1 cellular context compared by ENCODE assay signal in the genomic region with DNA sequence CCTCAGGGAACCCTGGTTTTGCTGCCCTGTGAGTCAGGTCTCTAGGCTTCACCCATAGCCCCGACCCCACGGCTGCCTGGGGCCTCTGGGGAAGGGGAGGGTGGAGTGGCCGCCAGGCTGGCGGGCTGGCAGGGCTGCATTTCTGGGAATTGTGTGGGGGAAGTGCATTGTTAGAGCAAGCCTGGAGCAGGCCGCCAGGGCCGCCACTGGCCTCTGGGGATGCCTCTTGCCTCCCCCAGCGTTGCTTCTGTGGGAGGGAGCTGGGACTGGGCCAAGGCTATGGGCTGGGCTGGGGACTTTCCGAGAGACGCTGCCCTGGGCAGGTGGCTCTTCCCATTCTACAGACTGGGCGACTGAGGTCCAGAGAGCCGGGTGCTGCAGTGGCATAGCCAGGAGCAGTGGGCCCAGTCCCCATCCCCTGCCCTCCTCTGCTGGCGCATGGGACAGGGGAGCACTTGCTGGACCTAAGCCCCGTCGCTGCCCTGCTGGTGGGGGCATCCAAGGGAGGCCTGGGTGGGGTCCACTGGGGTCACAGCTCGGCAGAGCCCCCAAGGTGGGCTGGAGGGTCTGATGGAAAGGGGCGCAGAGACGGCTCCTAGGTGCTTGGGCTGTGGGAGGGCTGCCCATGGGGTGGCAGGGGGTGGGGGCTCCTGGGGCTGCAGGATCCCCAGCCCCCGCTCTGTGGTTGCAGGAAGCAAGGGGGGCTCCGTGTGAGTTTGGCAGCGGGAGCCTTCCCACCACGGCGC.
A peak's percentile ranks its signal among the peaks of the same experiment; 100 is the strongest.
TF ChIP-seq lines count a peak whose summit lies in the region.

No MANE protein-coding gene starts in this region.

TF ChIP-seq in HepG2, 621 proteins besides CTCF, POLR2A, EP300 and RAD21 (continued from another document and continues in another):
- TF ChIP-seq ZKSCAN1 (IDR thresholded peaks at IDR 0.05; ENCODE audit: low read length) (peak; percentile 13; the same call in 1 of the 2 replicates), ZNF598 (CRISPR knock-in tag; IDR thresholded peaks at IDR 0.05; ENCODE audit: borderline replicate concordance) (no peak), EED (CRISPR knock-in tag; IDR thresholded peaks at IDR 0.05) (no peak), CBX2 (IDR thresholded peaks at IDR 0.05; ENCODE audit: low read depth, low read length) (no peak), CBX2 (CRISPR knock-in tag; IDR thresholded peaks at IDR 0.05; ENCODE audit: low read depth) (0 out of 2 replicates have a peak, but pooled peaks have one; percentile 28), ZMAT3 (CRISPR knock-in tag; conservative IDR thresholded peaks at IDR 0.05) (no peak), ARHGAP35 (CRISPR knock-in tag; IDR thresholded peaks at IDR 0.05; ENCODE audit: borderline replicate concordance) (peak; percentile 60), POLR2AphosphoS5 (IDR thresholded peaks at IDR 0.05; ENCODE audit: low read depth, low read length) (no peak), STAT5B (CRISPR knock-in tag; IDR thresholded peaks at IDR 0.05) (0 out of 2 replicates have a peak, but pooled peaks have one; percentile 87), IRX3 (CRISPR knock-in tag; IDR thresholded peaks at IDR 0.05; ENCODE audit: borderline replicate concordance, low read depth) (no peak), SP2 (CRISPR knock-in tag; IDR thresholded peaks at IDR 0.05) (no peak), KAT2B (IDR thresholded peaks at IDR 0.05; ENCODE audit: borderline replicate concordance, low read depth, low read length) (no peak), FOXM1 (CRISPR knock-in tag; IDR thresholded peaks at IDR 0.05) (no peak), ZNF496 (CRISPR knock-in tag; IDR thresholded peaks at IDR 0.05; ENCODE audit: insufficient replicate concordance) (no peak), ZNF33B (CRISPR knock-in tag; IDR thresholded peaks at IDR 0.05) (no peak), SMARCC2 (IDR thresholded peaks at IDR 0.05) (no peak), NPAS2 (CRISPR knock-in tag; IDR thresholded peaks at IDR 0.05; ENCODE audit: borderline replicate concordance) (no peak), THAP11 (CRISPR knock-in tag; IDR thresholded peaks at IDR 0.05) (peak; percentile 75), SUZ12 (IDR thresholded peaks at IDR 0.05; ENCODE audit: low read depth, low read length) (no peak), ZNF674 (CRISPR knock-in tag; IDR thresholded peaks at IDR 0.05; ENCODE audit: low read depth) (no peak), MEIS2 (CRISPR knock-in tag; IDR thresholded peaks at IDR 0.05) (no peak), SP4 (CRISPR knock-in tag; IDR thresholded peaks at IDR 0.05) (0 out of 2 replicates have a peak, but pooled peaks have one; percentile 39), HOXA7 (CRISPR knock-in tag; IDR thresholded peaks at IDR 0.05) (no peak), NAIF1 (CRISPR knock-in tag; IDR thresholded peaks at IDR 0.05; ENCODE audit: borderline replicate concordance) (no peak), TBX2 (CRISPR knock-in tag; IDR thresholded peaks at IDR 0.05; ENCODE audit: borderline replicate concordance) (no peak), HOXD1 (CRISPR knock-in tag; IDR thresholded peaks at IDR 0.05) (peak; percentile 7; the same call in 1 of the 2 replicates), ATM (IDR thresholded peaks at IDR 0.05; ENCODE audit: borderline replicate concordance) (no peak), AHR (CRISPR knock-in tag; IDR thresholded peaks at IDR 0.05) (peak; percentile 79; the same call in 1 of the 2 replicates), ZIK1 (CRISPR knock-in tag; IDR thresholded peaks at IDR 0.05; ENCODE audit: borderline replicate concordance, low read depth) (no peak), ZNF432 (CRISPR knock-in tag; IDR thresholded peaks at IDR 0.05; ENCODE audit: borderline replicate concordance) (no peak), KLF13 (CRISPR knock-in tag; IDR thresholded peaks at IDR 0.05) (peak; percentile 98), SALL2 (CRISPR knock-in tag; IDR thresholded peaks at IDR 0.05) (peak; percentile 21; the same call in 1 of the 2 replicates), ISL2 (CRISPR knock-in tag; IDR thresholded peaks at IDR 0.05) (no peak; the same call in 1 of the 2 replicates), SIX4 (CRISPR knock-in tag; IDR thresholded peaks at IDR 0.05) (0 out of 2 replicates have a peak, but pooled peaks have one; percentile 37), ZNF552 (CRISPR knock-in tag; IDR thresholded peaks at IDR 0.05; ENCODE audit: borderline replicate concordance) (peak; percentile 46; the same call in 1 of the 2 replicates), PHF5A (CRISPR knock-in tag; IDR thresholded peaks at IDR 0.05; ENCODE audit: low read depth, unreplicated experiment) (peak; percentile 10), HNRNPLL (IDR thresholded peaks at IDR 0.05; ENCODE audit: low read depth, low read length, poor library complexity, severe bottlenecking) (peak; percentile 67), ZNF205 (CRISPR knock-in tag; IDR thresholded peaks at IDR 0.05) (no peak; the same call in 1 of the 2 replicates), ZNF564 (CRISPR knock-in tag; IDR thresholded peaks at IDR 0.05) (no peak; the same call in 1 of the 2 replicates)
- TF ChIP-seq, protein P1, sequence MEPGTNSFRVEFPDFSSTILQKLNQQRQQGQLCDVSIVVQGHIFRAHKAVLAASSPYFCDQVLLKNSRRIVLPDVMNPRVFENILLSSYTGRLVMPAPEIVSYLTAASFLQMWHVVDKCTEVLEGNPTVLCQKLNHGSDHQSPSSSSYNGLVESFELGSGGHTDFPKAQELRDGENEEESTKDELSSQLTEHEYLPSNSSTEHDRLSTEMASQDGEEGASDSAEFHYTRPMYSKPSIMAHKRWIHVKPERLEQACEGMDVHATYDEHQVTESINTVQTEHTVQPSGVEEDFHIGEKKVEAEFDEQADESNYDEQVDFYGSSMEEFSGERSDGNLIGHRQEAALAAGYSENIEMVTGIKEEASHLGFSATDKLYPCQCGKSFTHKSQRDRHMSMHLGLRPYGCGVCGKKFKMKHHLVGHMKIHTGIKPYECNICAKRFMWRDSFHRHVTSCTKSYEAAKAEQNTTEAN (CRISPR knock-in tag; conservative IDR thresholded peaks at IDR 0.05), result peak; percentile 72; the same call in 1 of the 2 replicates
- TF ChIP-seq, protein P2, sequence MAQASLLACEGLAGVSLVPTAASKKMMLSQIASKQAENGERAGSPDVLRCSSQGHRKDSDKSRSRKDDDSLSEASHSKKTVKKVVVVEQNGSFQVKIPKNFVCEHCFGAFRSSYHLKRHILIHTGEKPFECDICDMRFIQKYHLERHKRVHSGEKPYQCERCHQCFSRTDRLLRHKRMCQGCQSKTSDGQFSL (CRISPR knock-in tag; IDR thresholded peaks at IDR 0.05), result peak; percentile 90
- TF ChIP-seq, protein P3, sequence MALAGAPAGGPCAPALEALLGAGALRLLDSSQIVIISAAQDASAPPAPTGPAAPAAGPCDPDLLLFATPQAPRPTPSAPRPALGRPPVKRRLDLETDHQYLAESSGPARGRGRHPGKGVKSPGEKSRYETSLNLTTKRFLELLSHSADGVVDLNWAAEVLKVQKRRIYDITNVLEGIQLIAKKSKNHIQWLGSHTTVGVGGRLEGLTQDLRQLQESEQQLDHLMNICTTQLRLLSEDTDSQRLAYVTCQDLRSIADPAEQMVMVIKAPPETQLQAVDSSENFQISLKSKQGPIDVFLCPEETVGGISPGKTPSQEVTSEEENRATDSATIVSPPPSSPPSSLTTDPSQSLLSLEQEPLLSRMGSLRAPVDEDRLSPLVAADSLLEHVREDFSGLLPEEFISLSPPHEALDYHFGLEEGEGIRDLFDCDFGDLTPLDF (CRISPR knock-in tag; IDR thresholded peaks at IDR 0.05), result 0 out of 2 replicates have a peak, but pooled peaks have one; percentile 19
- TF ChIP-seq, protein P4, sequence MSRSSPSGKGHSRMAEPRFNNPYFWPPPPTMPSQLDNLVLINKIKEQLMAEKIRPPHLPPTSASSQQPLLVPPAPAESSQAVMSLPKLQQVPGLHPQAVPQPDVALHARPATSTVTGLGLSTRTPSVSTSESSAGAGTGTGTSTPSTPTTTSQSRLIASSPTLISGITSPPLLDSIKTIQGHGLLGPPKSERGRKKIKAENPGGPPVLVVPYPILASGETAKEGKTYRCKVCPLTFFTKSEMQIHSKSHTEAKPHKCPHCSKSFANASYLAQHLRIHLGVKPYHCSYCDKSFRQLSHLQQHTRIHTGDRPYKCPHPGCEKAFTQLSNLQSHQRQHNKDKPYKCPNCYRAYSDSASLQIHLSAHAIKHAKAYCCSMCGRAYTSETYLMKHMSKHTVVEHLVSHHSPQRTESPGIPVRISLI (CRISPR knock-in tag; IDR thresholded peaks at IDR 0.05; ENCODE audit: borderline replicate concordance), result no peak
- TF ChIP-seq, protein P5, sequence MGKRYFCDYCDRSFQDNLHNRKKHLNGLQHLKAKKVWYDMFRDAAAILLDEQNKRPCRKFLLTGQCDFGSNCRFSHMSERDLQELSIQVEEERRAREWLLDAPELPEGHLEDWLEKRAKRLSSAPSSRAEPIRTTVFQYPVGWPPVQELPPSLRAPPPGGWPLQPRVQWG (CRISPR knock-in tag; IDR thresholded peaks at IDR 0.05; ENCODE audit: borderline replicate concordance, low read depth), result no peak
- TF ChIP-seq, protein P6, sequence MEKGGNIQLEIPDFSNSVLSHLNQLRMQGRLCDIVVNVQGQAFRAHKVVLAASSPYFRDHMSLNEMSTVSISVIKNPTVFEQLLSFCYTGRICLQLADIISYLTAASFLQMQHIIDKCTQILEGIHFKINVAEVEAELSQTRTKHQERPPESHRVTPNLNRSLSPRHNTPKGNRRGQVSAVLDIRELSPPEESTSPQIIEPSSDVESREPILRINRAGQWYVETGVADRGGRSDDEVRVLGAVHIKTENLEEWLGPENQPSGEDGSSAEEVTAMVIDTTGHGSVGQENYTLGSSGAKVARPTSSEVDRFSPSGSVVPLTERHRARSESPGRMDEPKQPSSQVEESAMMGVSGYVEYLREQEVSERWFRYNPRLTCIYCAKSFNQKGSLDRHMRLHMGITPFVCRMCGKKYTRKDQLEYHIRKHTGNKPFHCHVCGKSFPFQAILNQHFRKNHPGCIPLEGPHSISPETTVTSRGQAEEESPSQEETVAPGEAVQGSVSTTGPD (CRISPR knock-in tag; IDR thresholded peaks at IDR 0.05), result peak; percentile 80
- TF ChIP-seq, protein P7, sequence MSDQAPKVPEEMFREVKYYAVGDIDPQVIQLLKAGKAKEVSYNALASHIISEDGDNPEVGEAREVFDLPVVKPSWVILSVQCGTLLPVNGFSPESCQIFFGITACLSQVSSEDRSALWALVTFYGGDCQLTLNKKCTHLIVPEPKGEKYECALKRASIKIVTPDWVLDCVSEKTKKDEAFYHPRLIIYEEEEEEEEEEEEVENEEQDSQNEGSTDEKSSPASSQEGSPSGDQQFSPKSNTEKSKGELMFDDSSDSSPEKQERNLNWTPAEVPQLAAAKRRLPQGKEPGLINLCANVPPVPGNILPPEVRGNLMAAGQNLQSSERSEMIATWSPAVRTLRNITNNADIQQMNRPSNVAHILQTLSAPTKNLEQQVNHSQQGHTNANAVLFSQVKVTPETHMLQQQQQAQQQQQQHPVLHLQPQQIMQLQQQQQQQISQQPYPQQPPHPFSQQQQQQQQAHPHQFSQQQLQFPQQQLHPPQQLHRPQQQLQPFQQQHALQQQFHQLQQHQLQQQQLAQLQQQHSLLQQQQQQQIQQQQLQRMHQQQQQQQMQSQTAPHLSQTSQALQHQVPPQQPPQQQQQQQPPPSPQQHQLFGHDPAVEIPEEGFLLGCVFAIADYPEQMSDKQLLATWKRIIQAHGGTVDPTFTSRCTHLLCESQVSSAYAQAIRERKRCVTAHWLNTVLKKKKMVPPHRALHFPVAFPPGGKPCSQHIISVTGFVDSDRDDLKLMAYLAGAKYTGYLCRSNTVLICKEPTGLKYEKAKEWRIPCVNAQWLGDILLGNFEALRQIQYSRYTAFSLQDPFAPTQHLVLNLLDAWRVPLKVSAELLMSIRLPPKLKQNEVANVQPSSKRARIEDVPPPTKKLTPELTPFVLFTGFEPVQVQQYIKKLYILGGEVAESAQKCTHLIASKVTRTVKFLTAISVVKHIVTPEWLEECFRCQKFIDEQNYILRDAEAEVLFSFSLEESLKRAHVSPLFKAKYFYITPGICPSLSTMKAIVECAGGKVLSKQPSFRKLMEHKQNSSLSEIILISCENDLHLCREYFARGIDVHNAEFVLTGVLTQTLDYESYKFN (CRISPR knock-in tag; conservative IDR thresholded peaks at IDR 0.05), result no peak; the same call in 1 of the 2 replicates
- TF ChIP-seq, protein P8, sequence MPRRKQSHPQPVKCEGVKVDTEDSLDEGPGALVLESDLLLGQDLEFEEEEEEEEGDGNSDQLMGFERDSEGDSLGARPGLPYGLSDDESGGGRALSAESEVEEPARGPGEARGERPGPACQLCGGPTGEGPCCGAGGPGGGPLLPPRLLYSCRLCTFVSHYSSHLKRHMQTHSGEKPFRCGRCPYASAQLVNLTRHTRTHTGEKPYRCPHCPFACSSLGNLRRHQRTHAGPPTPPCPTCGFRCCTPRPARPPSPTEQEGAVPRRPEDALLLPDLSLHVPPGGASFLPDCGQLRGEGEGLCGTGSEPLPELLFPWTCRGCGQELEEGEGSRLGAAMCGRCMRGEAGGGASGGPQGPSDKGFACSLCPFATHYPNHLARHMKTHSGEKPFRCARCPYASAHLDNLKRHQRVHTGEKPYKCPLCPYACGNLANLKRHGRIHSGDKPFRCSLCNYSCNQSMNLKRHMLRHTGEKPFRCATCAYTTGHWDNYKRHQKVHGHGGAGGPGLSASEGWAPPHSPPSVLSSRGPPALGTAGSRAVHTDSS (CRISPR knock-in tag; conservative IDR thresholded peaks at IDR 0.05), result no peak
- TF ChIP-seq, protein P9, sequence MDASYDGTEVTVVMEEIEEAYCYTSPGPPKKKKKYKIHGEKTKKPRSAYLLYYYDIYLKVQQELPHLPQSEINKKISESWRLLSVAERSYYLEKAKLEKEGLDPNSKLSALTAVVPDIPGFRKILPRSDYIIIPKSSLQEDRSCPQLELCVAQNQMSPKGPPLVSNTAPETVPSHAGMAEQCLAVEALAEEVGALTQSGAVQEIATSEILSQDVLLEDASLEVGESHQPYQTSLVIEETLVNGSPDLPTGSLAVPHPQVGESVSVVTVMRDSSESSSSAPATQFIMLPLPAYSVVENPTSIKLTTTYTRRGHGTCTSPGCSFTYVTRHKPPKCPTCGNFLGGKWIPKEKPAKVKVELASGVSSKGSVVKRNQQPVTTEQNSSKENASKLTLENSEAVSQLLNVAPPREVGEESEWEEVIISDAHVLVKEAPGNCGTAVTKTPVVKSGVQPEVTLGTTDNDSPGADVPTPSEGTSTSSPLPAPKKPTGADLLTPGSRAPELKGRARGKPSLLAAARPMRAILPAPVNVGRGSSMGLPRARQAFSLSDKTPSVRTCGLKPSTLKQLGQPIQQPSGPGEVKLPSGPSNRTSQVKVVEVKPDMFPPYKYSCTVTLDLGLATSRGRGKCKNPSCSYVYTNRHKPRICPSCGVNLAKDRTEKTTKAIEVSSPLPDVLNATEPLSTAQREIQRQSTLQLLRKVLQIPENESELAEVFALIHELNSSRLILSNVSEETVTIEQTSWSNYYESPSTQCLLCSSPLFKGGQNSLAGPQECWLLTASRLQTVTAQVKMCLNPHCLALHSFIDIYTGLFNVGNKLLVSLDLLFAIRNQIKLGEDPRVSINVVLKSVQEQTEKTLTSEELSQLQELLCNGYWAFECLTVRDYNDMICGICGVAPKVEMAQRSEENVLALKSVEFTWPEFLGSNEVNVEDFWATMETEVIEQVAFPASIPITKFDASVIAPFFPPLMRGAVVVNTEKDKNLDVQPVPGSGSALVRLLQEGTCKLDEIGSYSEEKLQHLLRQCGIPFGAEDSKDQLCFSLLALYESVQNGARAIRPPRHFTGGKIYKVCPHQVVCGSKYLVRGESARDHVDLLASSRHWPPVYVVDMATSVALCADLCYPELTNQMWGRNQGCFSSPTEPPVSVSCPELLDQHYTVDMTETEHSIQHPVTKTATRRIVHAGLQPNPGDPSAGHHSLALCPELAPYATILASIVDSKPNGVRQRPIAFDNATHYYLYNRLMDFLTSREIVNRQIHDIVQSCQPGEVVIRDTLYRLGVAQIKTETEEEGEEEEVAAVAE (CRISPR knock-in tag; IDR thresholded peaks at IDR 0.05; ENCODE audit: borderline replicate concordance), result peak; percentile 76
